12 cellular contexts compared by ENCODE assay signal in genomic region chr6:18477301-18477941, GRCh38.
A peak's percentile ranks its signal among the peaks of the same experiment; 100 is the strongest.
DNase-seq lines count a peak whose midpoint lies in the region; TF ChIP-seq lines count a peak whose summit lies in the region.
"Had no signal": no experiment of that assay in that cellular context is flagged by ENCODE, and none has a peak within 500 bp of the region (broad histone marks: within the 10 kb centered on the region; RNA-seq: fewer than 3 reads in every experiment).

No MANE protein-coding gene starts in this region.

- no peaks in the 10 kb centered on the region for H3K36me3 Mint-ChIP-seq in activated CD4-positive, alpha-beta T cell treated with anti-CD3 and anti-CD28 coated beads, Interleukin-2, amount 10 ng/mL, durations not matched to agents 7 days and 5 days (ENCODE audit: low read depth)

- H3K4me1 Mint-ChIP-seq in activated CD4-positive, alpha-beta T cell treated with anti-CD3 and anti-CD28 coated beads, Interleukin-2, amount 10 ng/mL, durations not matched to agents 7 days and 5 days = peaks cover 4% of the 10 kb centered on the region

- H3K27me3 Mint-ChIP-seq in activated CD4-positive, alpha-beta T cell treated with anti-CD3 and anti-CD28 coated beads, Interleukin-2, amount 10 ng/mL, durations not matched to agents 7 days and 5 days = peaks cover 10% of the 10 kb centered on the region

- peak; percentile 5 for DNase-seq in GM04504 (ENCODE audit: low read depth)
- peak; percentile 87 for DNase-seq in MV-4-11 (lab: John Stamatoyannopoulos, UW)
- DNase-seq in epithelial cell of prostate (ENCODE audit: low read depth, low spot score) = no peak
- DNase-seq in pulmonary artery endothelial cell (ENCODE audit: low read depth, low spot score) = peak; percentile 35
- DNase-seq in UCSD-AML1 (lab: John Stamatoyannopoulos, UW; ENCODE audit: unreplicated experiment) = no peak
- no peak for DNase-seq in SK-N-DZ (ENCODE audit: low spot score)
- DNase-seq in GM13977 (ENCODE audit: low spot score) = no peak
- DNase-seq in activated CD4-positive, alpha-beta T cell treated with anti-CD3 and anti-CD28 coated beads, Interleukin-2, amount 10 ng/mL, durations not matched to agents 7 days and 5 days = no peak
- DNase-seq: colonic mucosa, GDM1, NCI-H2029 treated with DMSO at 0.1 percent for 48 hours had no signal

- in situ Hi-C loops in GM13977 (cut with MboI; ENCODE audit: low pct_unique_long_range_greater_than_20kb, low sequenced_read_pairs, unreplicated experiment) = no loop called here

- no peaks in the 10 kb centered on the region for H3K9me3 Mint-ChIP-seq in activated CD4-positive, alpha-beta T cell treated with anti-CD3 and anti-CD28 coated beads, Interleukin-2, amount 10 ng/mL, durations not matched to agents 7 days and 5 days
- H3K9me3 Mint-ChIP-seq: activated T-helper 1 cell treated with anti-CD3 and anti-CD28 coated beads, Interleukin-12 subunit alpha, Interleukin-12 subunit beta, Interleukin-2, Interleukin-4 antibody, amounts not matched to agents 30 ng/mL and 10 ng/mL and 1 ng/mL, durations not matched to agents 14 hours and 24 hours and 36 hours had no signal

- CTCF ChIA-PET in activated CD4-positive, alpha-beta T cell treated with anti-CD3 and anti-CD28 coated beads, Interleukin-2, amount 10 ng/mL, durations not matched to agents 7 days and 5 days (lab: Charles Lee) = interaction anchor here (0.6 kb wide), 1 partner anchor 92 kb away, joined by 3 read pairs; no protein-coding TSS in a partner anchor

- TF ChIP-seq CTCF in GM13977 (IDR thresholded peaks at IDR 0.05; ENCODE audit: extremely low read depth, insufficient read depth, missing control alignments) = no peak

- peak overlapping the region; percentile 64 for H3K27ac ChIP-seq in epithelial cell of prostate
- H3K27ac ChIP-seq: colonic mucosa had no signal

- H3K27ac Mint-ChIP-seq in activated CD4-positive, alpha-beta T cell treated with anti-CD3 and anti-CD28 coated beads, Interleukin-2, amount 10 ng/mL, durations not matched to agents 7 days and 5 days = no peak overlapping the region
- H3K27ac Mint-ChIP-seq: activated T-helper 1 cell treated with anti-CD3 and anti-CD28 coated beads, Interleukin-12 subunit alpha, Interleukin-12 subunit beta, Interleukin-2, Interleukin-4 antibody, amounts not matched to agents 30 ng/mL and 10 ng/mL and 1 ng/mL, durations not matched to agents 14 hours and 24 hours and 36 hours had no signal

- POLR2A ChIA-PET in activated CD4-positive, alpha-beta T cell treated with anti-CD3 and anti-CD28 coated beads, Interleukin-2, amount 10 ng/mL, durations not matched to agents 7 days and 5 days (lab: Charles Lee) = no interaction called here

- H3K4me3 Mint-ChIP-seq in activated CD4-positive, alpha-beta T cell treated with anti-CD3 and anti-CD28 coated beads, Interleukin-2, amount 10 ng/mL, durations not matched to agents 7 days and 5 days = no peak overlapping the region
- H3K4me3 Mint-ChIP-seq: activated T-helper 1 cell treated with anti-CD3 and anti-CD28 coated beads, Interleukin-12 subunit alpha, Interleukin-12 subunit beta, Interleukin-2, Interleukin-4 antibody, amounts not matched to agents 30 ng/mL and 10 ng/mL and 1 ng/mL, durations not matched to agents 14 hours and 24 hours and 36 hours had no signal

Comparison
In these comparisons a context has a peak if more than half of its experiments do, and no peak if none do; other contexts are left out.
1. DNase-seq: peak in GM04504 (single experiment), MV-4-11 (single experiment) and pulmonary artery endothelial cell (single experiment); none in epithelial cell of prostate (single experiment), UCSD-AML1 (single experiment), SK-N-DZ (single experiment), GM13977 (single experiment) and activated CD4-positive, alpha-beta T cell treated with anti-CD3 and anti-CD28 coated beads, Interleukin-2, amount 10 ng/mL, durations not matched to agents 7 days and 5 days (single experiment).